Comparison of ENCODE assay signal across 23 cellular contexts in genomic region chr10:113022265-113022664, GRCh38.
DNase-seq lines count a peak whose midpoint lies in the region; ATAC-seq and TF ChIP-seq lines count a peak whose summit lies in the region.
"Had no signal": no experiment of that assay in that cellular context is flagged by ENCODE, and none has a peak within 500 bp of the region (broad histone marks: within the 10 kb centered on the region; RNA-seq: fewer than 3 reads in every experiment).

No MANE protein-coding gene starts in this region.

- no peak for ATAC-seq in thoracic aorta (ENCODE audit: insufficient number of reproducible peaks, low FRiP score, low read depth)
- ATAC-seq: A549; stimulated activated memory B cell treated with anti-CD40 and anti-IgM and Interleukin-4, amounts not matched to agents 10 μg/mL and 1 μg/mL and 100 μg/mL, for 72 hours had no signal

- H3K4me3 ChIP-seq in left ventricle myocardium inferior (no peak overlapping the region), right atrium auricular region (no peak overlapping the region), thoracic aorta (peak overlapping the region; percentile 24)
- H3K4me3 ChIP-seq: A549, prostate gland had no signal

- TF ChIP-seq CTCF in left ventricle myocardium inferior (IDR thresholded peaks at IDR 0.05; ENCODE audit: borderline replicate concordance) (no peak), right atrium auricular region (IDR thresholded peaks at IDR 0.05) (no peak), chondrocyte (IDR thresholded peaks at IDR 0.05) (no peak), nephron (IDR thresholded peaks at IDR 0.05; ENCODE audit: unreplicated experiment in 3 of 3) (no peak), thoracic aorta (IDR thresholded peaks at IDR 0.05) (no peak), type B pancreatic cell (conservative IDR thresholded peaks at IDR 0.05) (no peak)

- DNase-seq in left ventricle myocardium inferior = no peak
- no peak for DNase-seq in right atrium auricular region (ENCODE audit: low spot score)
- DNase-seq in chondrocyte (ENCODE audit: low spot score) = no peak
- DNase-seq in thoracic aorta (ENCODE audit: low spot score) = no peak
- DNase-seq in type B pancreatic cell (ENCODE audit: extremely low spot score, unreplicated experiment) = no peak
- DNase-seq in NCI-H1694 treated with DMSO at 0.1 percent for 48 hours (lab: John Stamatoyannopoulos, UW) = no peak
- DNase-seq in NCI-H187 treated with DMSO at 0.1 percent for 48 hours (lab: John Stamatoyannopoulos, UW) = no peak
- DNase-seq: activated CD4-positive, alpha-beta memory T cell treated with anti-CD3 and anti-CD28 coated beads for 36 hours; activated CD4-positive, alpha-beta T cell treated with anti-CD3 and anti-CD28 coated beads for 1 hour; activated naive CD4-positive, alpha-beta T cell treated with anti-CD3 and anti-CD28 coated beads for 36 hours; brain microvascular endothelial cell; CD4-positive, alpha-beta T cell; effector CD8-positive, alpha-beta T cell; H7; NCI-H226; NCI-H69; SHP77 treated with DMSO at 0.1 percent for 48 hours had no signal

- H3K36me3 Mint-ChIP-seq in chondrocyte (ENCODE audit: low read depth) (peaks cover 2% of the 10 kb centered on the region), nephron (ENCODE audit: low read depth) (no peaks in the 10 kb centered on the region), type B pancreatic cell (peaks cover 3% of the 10 kb centered on the region)
- H3K36me3 Mint-ChIP-seq: activated CD4-positive, alpha-beta memory T cell treated with anti-CD3 and anti-CD28 coated beads for 36 hours; stimulated activated memory B cell treated with anti-CD40 and anti-IgM and Interleukin-4, amounts not matched to agents 10 μg/mL and 1 μg/mL and 100 μg/mL, for 72 hours had no signal

- H3K4me1 ChIP-seq in left ventricle myocardium inferior (peaks cover 78% of the 10 kb centered on the region), right atrium auricular region (peaks cover 3 to 60% of the 10 kb centered on the region in 2 donors), thoracic aorta (ENCODE audit: control insufficient read depth in 1 of 2, low read depth in 2 of 2) (peaks cover 29 to 69% of the 10 kb centered on the region in 2 donors)

- H3K4me1 Mint-ChIP-seq in chondrocyte (ENCODE audit: low read depth) (peaks cover 54% of the 10 kb centered on the region), nephron (peaks cover 63% of the 10 kb centered on the region), type B pancreatic cell (ENCODE audit: unreplicated experiment) (peaks cover 54% of the 10 kb centered on the region)
- H3K4me1 Mint-ChIP-seq: stimulated activated memory B cell treated with anti-CD40 and anti-IgM and Interleukin-4, amounts not matched to agents 10 μg/mL and 1 μg/mL and 100 μg/mL, for 72 hours had no signal

- H3K9me3 Mint-ChIP-seq in chondrocyte (ENCODE audit: low read depth) (no peaks in the 10 kb centered on the region), nephron (no peaks in the 10 kb centered on the region), type B pancreatic cell (no peaks in the 10 kb centered on the region)
- H3K9me3 Mint-ChIP-seq: activated CD4-positive, alpha-beta memory T cell treated with anti-CD3 and anti-CD28 coated beads for 36 hours; activated naive CD4-positive, alpha-beta T cell treated with anti-CD3 and anti-CD28 coated beads for 36 hours; CD4-positive, alpha-beta T cell; stimulated activated memory B cell treated with anti-CD40 and anti-IgM and Interleukin-4, amounts not matched to agents 10 μg/mL and 1 μg/mL and 100 μg/mL, for 72 hours had no signal

- H3K36me3 ChIP-seq in left ventricle myocardium inferior = no peaks in the 10 kb centered on the region
- H3K36me3 ChIP-seq in right atrium auricular region = no peaks in the 10 kb centered on the region
- no peaks in the 10 kb centered on the region for H3K36me3 ChIP-seq in thoracic aorta
- H3K36me3 ChIP-seq: brain microvascular endothelial cell, neutrophil, prostate gland had no signal

- H3K9me3 ChIP-seq in left ventricle myocardium inferior (replicated peaks) = no peaks in the 10 kb centered on the region
- no peaks in the 10 kb centered on the region for H3K9me3 ChIP-seq in right atrium auricular region
- H3K9me3 ChIP-seq in thoracic aorta = no peaks in the 10 kb centered on the region
- H3K9me3 ChIP-seq: A549, neutrophil, prostate gland had no signal

- no peak overlapping the region for H3K4me3 Mint-ChIP-seq in chondrocyte (ENCODE audit: unreplicated experiment)
- peak overlapping the region in 1 of 3 experiments; percentile 16 for H3K4me3 Mint-ChIP-seq in nephron
- no peak overlapping the region for H3K4me3 Mint-ChIP-seq in type B pancreatic cell
- H3K4me3 Mint-ChIP-seq: activated CD4-positive, alpha-beta memory T cell treated with anti-CD3 and anti-CD28 coated beads for 36 hours; activated naive CD4-positive, alpha-beta T cell treated with anti-CD3 and anti-CD28 coated beads for 36 hours; CD4-positive, alpha-beta T cell; stimulated activated memory B cell treated with anti-CD40 and anti-IgM and Interleukin-4, amounts not matched to agents 10 μg/mL and 1 μg/mL and 100 μg/mL, for 72 hours had no signal

- H3K27ac Mint-ChIP-seq in chondrocyte (ENCODE audit: unreplicated experiment) (peak overlapping the region; percentile 41), nephron (peak overlapping the region; percentile 32 to 82 (median 70)), type B pancreatic cell (no peak overlapping the region)
- H3K27ac Mint-ChIP-seq: activated CD4-positive, alpha-beta memory T cell treated with anti-CD3 and anti-CD28 coated beads for 36 hours; activated naive CD4-positive, alpha-beta T cell treated with anti-CD3 and anti-CD28 coated beads for 36 hours; CD4-positive, alpha-beta T cell; stimulated activated memory B cell treated with anti-CD40 and anti-IgM and Interleukin-4, amounts not matched to agents 10 μg/mL and 1 μg/mL and 100 μg/mL, for 72 hours had no signal

- H3K27ac ChIP-seq in left ventricle myocardium inferior (replicated peaks) (peak overlapping the region; percentile 60), right atrium auricular region (peak overlapping the region in 1 of 2 donors; percentile 19), thoracic aorta (peak overlapping the region; percentile 36 to 59)
- H3K27ac ChIP-seq: brain microvascular endothelial cell, epithelial cell of prostate, prostate gland had no signal

- intact Hi-C loops in left ventricle myocardium inferior (cut with micrococcal nuclease) = no loop called here

- H3K27me3 ChIP-seq in left ventricle myocardium inferior (ENCODE audit: low read depth) = no peaks in the 10 kb centered on the region
- H3K27me3 ChIP-seq in right atrium auricular region = no peaks in the 10 kb centered on the region
- H3K27me3 ChIP-seq in thoracic aorta (replicated peaks; ENCODE audit: insufficient read depth) = no peaks in the 10 kb centered on the region
- H3K27me3 ChIP-seq: brain microvascular endothelial cell, neutrophil had no signal

- H3K27me3 Mint-ChIP-seq in chondrocyte (ENCODE audit: low read depth) = no peaks in the 10 kb centered on the region
- no peaks in the 10 kb centered on the region for H3K27me3 Mint-ChIP-seq in nephron (ENCODE audit: low read depth)
- peaks cover 3% of the 10 kb centered on the region for H3K27me3 Mint-ChIP-seq in type B pancreatic cell
